14 cellular contexts compared by ENCODE assay signal in the genomic region with DNA sequence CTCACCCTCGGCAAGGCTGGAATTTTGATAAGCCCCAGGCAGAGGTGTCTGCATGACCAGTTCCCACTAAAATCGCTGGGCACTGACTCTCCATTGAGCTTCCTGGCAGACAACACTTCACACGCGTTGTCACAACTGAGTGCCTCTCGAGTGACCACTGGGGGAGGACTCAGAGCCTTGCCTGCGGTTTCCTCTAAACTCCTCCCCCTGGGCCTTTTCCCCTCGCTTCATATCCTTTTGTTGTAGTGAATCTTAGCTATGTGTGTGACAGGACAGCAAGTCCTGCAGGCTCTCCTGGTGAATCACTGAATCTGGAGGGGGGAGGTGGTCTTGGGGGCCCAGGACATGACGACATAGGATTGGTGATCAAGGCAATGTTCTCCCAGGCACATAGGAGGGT.
DNase-seq lines count a peak whose midpoint lies in the region; ATAC-seq, FAIRE-seq and TF ChIP-seq lines count a peak whose summit lies in the region.
"Had no signal": no experiment of that assay in that cellular context is flagged by ENCODE, and none has a peak within 500 bp of the region (broad histone marks: within the 10 kb centered on the region; RNA-seq: fewer than 3 reads in every experiment).

No MANE protein-coding gene starts in this region.

- in situ Hi-C loops in HepG2 (cut with HindIII; ENCODE audit: extremely low pct_ligation_motif_present, low pct_unique_long_range_greater_than_20kb) = no loop called here

- peaks cover 5% of the 10 kb centered on the region for H3K27me3 Mint-ChIP-seq in brain
- H3K27me3 Mint-ChIP-seq: activated naive CD8-positive, alpha-beta T cell treated with anti-CD3 and anti-CD28 coated beads, Interleukin-2, amount 10 ng/mL, durations not matched to agents 7 days and 5 days; IgD-negative memory B cell; memory B cell had no signal

- ATAC-seq in HepG2 (peak; percentile 62), right lobe of liver (no peak)
- ATAC-seq: activated CD8-positive, alpha-beta T cell treated with anti-CD3 and anti-CD28 coated beads, Interleukin-2, amount 10 ng/mL, durations not matched to agents 7 days and 5 days had no signal

- peak overlapping the region; percentile 30; the same call in 1 of the 2 replicates for H3K9ac ChIP-seq in HepG2 (ENCODE audit: insufficient read depth, low read depth, low read length)

- intact Hi-C loops in HepG2 (cut with micrococcal nuclease; ENCODE audit: unreplicated experiment) (loop anchor here (5.0 kb wide), 1 partner anchor 134 kb away; no protein-coding TSS in a partner anchor), right lobe of liver (cut with DNase I) (no loop called here)

- no peak for TF ChIP-seq RAD21 in HepG2 (CRISPR knock-in tag; IDR thresholded peaks at IDR 0.05)

- peak overlapping the region in 1 of 3 experiments; percentile 43; a peak in 3 of 6 replicates for H3K4me3 ChIP-seq in HepG2 (replicated peaks in 1 of 3; ENCODE audit: insufficient read depth in 1 of 3, low read depth in 2 of 3, low read length in 3 of 3)
- no peak overlapping the region for H3K4me3 ChIP-seq in right lobe of liver
- H3K4me3 ChIP-seq: skin epidermis had no signal

- no peaks in the 10 kb centered on the region; a peak in 1 of 5 replicates for H3K27me3 ChIP-seq in HepG2 (ENCODE audit: control insufficient read depth in 1 of 2, insufficient read depth in 2 of 2, low read length in 2 of 2)
- no peaks in the 10 kb centered on the region for H3K27me3 ChIP-seq in right lobe of liver

- H3K4me1 ChIP-seq in HepG2 (ENCODE audit: insufficient read depth, low read length) = peaks cover 34% of the 10 kb centered on the region
- H3K4me1 ChIP-seq in right lobe of liver = peaks cover 0 to 20% (median 2%) of the 10 kb centered on the region in 4 donors

- TF ChIP-seq POLR2A in HepG2 (IDR thresholded peaks at IDR 0.05; ENCODE audit: insufficient read depth in 1 of 2, low read depth in 2 of 2, low read length in 2 of 2) (no peak), right lobe of liver (IDR thresholded peaks at IDR 0.05) (no peak)

- no peaks in the 10 kb centered on the region for H3K9me3 Mint-ChIP-seq in brain

- no peaks in the 10 kb centered on the region for H3K79me2 ChIP-seq in HepG2 (ENCODE audit: insufficient read depth, low read length)

- H4K20me1 ChIP-seq in HepG2 (ENCODE audit: insufficient read depth, low read length) = no peaks in the 10 kb centered on the region

- peak; percentile 15 for FAIRE-seq in HepG2 (lab: Jason Lieb, UNC)

- no TSS peak for BruUV-seq in HepG2 (replicated peaks; lab: Mats Ljungman, UMichigan)

- H3K27ac Mint-ChIP-seq in brain = peak overlapping the region in 3 of 5 experiments; percentile 3 to 57 (median 39)
- H3K27ac Mint-ChIP-seq: activated CD8-positive, alpha-beta T cell treated with anti-CD3 and anti-CD28 coated beads, Interleukin-2, amount 10 ng/mL, durations not matched to agents 7 days and 5 days; memory B cell had no signal

- no peaks in the 10 kb centered on the region for H3K36me3 Mint-ChIP-seq in brain
- H3K36me3 Mint-ChIP-seq: IgD-negative memory B cell had no signal

- H3K9me3 ChIP-seq in HepG2 (ENCODE audit: low read length) = no peaks in the 10 kb centered on the region
- no peaks in the 10 kb centered on the region for H3K9me3 ChIP-seq in right lobe of liver

- H3K4me2 ChIP-seq in HepG2 (ENCODE audit: low read depth, low read length) = peak overlapping the region; percentile 70

- H3K36me3 ChIP-seq in HepG2 (replicated peaks in 1 of 2; ENCODE audit: control insufficient read depth in 1 of 2, insufficient read depth in 2 of 2, low read length in 2 of 2) (no peaks in the 10 kb centered on the region), right lobe of liver (no peaks in the 10 kb centered on the region)

- H2AFZ ChIP-seq in HepG2 (ENCODE audit: low read length) = peak overlapping the region; percentile 44

- peaks cover 19% of the 10 kb centered on the region for H3K4me1 Mint-ChIP-seq in brain
- H3K4me1 Mint-ChIP-seq: activated naive CD8-positive, alpha-beta T cell treated with anti-CD3 and anti-CD28 coated beads, Interleukin-2, amount 10 ng/mL, durations not matched to agents 7 days and 5 days; IgD-negative memory B cell; memory B cell had no signal

- POLR2A ChIA-PET in HepG2 (lab: Yijun Ruan, JAX) = no interaction called here

- H3K4me3 Mint-ChIP-seq in brain = no peak overlapping the region
- H3K4me3 Mint-ChIP-seq: activated CD8-positive, alpha-beta T cell treated with anti-CD3 and anti-CD28 coated beads, Interleukin-2, amount 10 ng/mL, durations not matched to agents 7 days and 5 days; activated naive CD8-positive, alpha-beta T cell treated with anti-CD3 and anti-CD28 coated beads, Interleukin-2, amount 10 ng/mL, durations not matched to agents 7 days and 5 days; IgD-negative memory B cell; memory B cell had no signal

- no peak for TF ChIP-seq EP300 in HepG2 (IDR thresholded peaks at IDR 0.05; ENCODE audit: low read depth in 2 of 2, low read length in 2 of 2)
- TF ChIP-seq EP300 in HepG2 (CRISPR knock-in tag; IDR thresholded peaks at IDR 0.05; ENCODE audit: borderline replicate concordance) = no peak

- CTCF ChIA-PET in HepG2 (lab: Yijun Ruan, JAX; ENCODE audit: low intra/inter-chr PET ratio, low total read pairs) = no interaction called here

- no peak overlapping the region for H3K27ac ChIP-seq in HepG2 (ENCODE audit: extremely low read length, insufficient read depth, low read length)
- H3K27ac ChIP-seq in right lobe of liver = no peak overlapping the region
- H3K27ac ChIP-seq: epithelial cell of prostate, skin epidermis had no signal

- TF ChIP-seq CTCF in HepG2 (CRISPR knock-in tag; IDR thresholded peaks at IDR 0.05) (no peak), right lobe of liver (IDR thresholded peaks at IDR 0.05) (no peak), brain (conservative IDR thresholded peaks at IDR 0.05) (no peak)

- WGBS in HepG2 (ENCODE audit: low lambda C conversion rate) = 17% methylated on average over 8 of the region's 8 CpGs
- WGBS in right lobe of liver (ENCODE audit: insufficient coverage, low coverage, low lambda C conversion rate, missing lambda C conversion rate) = 55% methylated on average over 6 of the region's 8 CpGs

- peak; percentile 51 for DNase-seq in HepG2 (ENCODE audit: low spot score)
- no peak for DNase-seq in right lobe of liver
- peak; percentile 55 for DNase-seq in iPS-NIHi7 (ENCODE audit: extremely low spot score)
- DNase-seq in mucosa of gallbladder (ENCODE audit: low spot score) = no peak
- DNase-seq in activated CD4-positive, alpha-beta T cell treated with anti-CD3 and anti-CD28 coated beads, Interleukin-2, amount 50 U/mL, for 1 hour = no peak
- no peak for DNase-seq in GF-D8 (lab: John Stamatoyannopoulos, UW)
- DNase-seq in NCI-H446 (lab: John Stamatoyannopoulos, UW) = no peak
- DNase-seq: activated CD8-positive, alpha-beta T cell treated with anti-CD3 and anti-CD28 coated beads, Interleukin-2, amount 10 ng/mL, durations not matched to agents 7 days and 5 days; activated naive CD8-positive, alpha-beta T cell treated with anti-CD3 and anti-CD28 coated beads, Interleukin-2, amount 10 ng/mL, durations not matched to agents 7 days and 5 days had no signal

TF ChIP-seq in HepG2, 621 proteins besides CTCF, POLR2A, EP300 and RAD21 (continues in another document):
- no peak for TF ChIP-seq PREB (CRISPR knock-in tag; IDR thresholded peaks at IDR 0.05)
- TF ChIP-seq ZNF563 (CRISPR knock-in tag; IDR thresholded peaks at IDR 0.05) = 0 out of 2 replicates have a peak, but pooled peaks have one; percentile 29
- 0 out of 2 replicates have a peak, but pooled peaks have one; percentile 10 for TF ChIP-seq SAP130 (CRISPR knock-in tag; IDR thresholded peaks at IDR 0.05; ENCODE audit: low read depth)
- TF ChIP-seq SALL1 (CRISPR knock-in tag; IDR thresholded peaks at IDR 0.05) = peak; percentile 12; the same call in 1 of the 2 replicates
- TF ChIP-seq ZNF574 (CRISPR knock-in tag; IDR thresholded peaks at IDR 0.05) = 0 out of 2 replicates have a peak, but pooled peaks have one; percentile 17
- no peak for TF ChIP-seq ZBTB21 (CRISPR knock-in tag; IDR thresholded peaks at IDR 0.05)
- TF ChIP-seq THAP7 (CRISPR knock-in tag; IDR thresholded peaks at IDR 0.05) = no peak
- peak; percentile 65 for TF ChIP-seq CREB1 (IDR thresholded peaks at IDR 0.05)
- no peak for TF ChIP-seq CREB1 (CRISPR knock-in tag; IDR thresholded peaks at IDR 0.05)
- TF ChIP-seq FIP1L1 (IDR thresholded peaks at IDR 0.05; ENCODE audit: borderline replicate concordance, insufficient read depth, low read depth, low read length) = no peak

Comparison
In these comparisons a context has a peak if more than half of its experiments do, and no peak if none do; other contexts are left out.
1. DNase-seq: peak in HepG2 (single experiment) and iPS-NIHi7 (single experiment); none in right lobe of liver (0 of 3), mucosa of gallbladder (single experiment), activated CD4-positive, alpha-beta T cell treated with anti-CD3 and anti-CD28 coated beads, Interleukin-2, amount 50 U/mL, for 1 hour (single experiment), GF-D8 (single experiment) and NCI-H446 (0 of 2).